13 cellular contexts compared by ENCODE assay signal in genomic region chr3:134918448-134918847, GRCh38.
DNase-seq lines count a peak whose midpoint lies in the region; ATAC-seq and FAIRE-seq lines count a peak whose summit lies in the region.
"Had no signal": no experiment of that assay in that cellular context is flagged by ENCODE, and none has a peak within 500 bp of the region (broad histone marks: within the 10 kb centered on the region; RNA-seq: fewer than 3 reads in every experiment).

No MANE protein-coding gene starts in this region.

- ATAC-seq in GM18499 (IDR thresholded peaks at IDR 0.05; ENCODE audit: insufficient read depth, unreplicated experiment) (peak; percentile 95), GM19452 (IDR thresholded peaks at IDR 0.05; ENCODE audit: unreplicated experiment) (peak; percentile 82), HG02885 (IDR thresholded peaks at IDR 0.05; ENCODE audit: poor library complexity, unreplicated experiment) (peak; percentile 94), HG03575 (IDR thresholded peaks at IDR 0.05; ENCODE audit: extremely low read depth, insufficient number of reproducible peaks, low FRiP score, unreplicated experiment) (peak; percentile 93)

- no peak for DNase-seq in NCI-H1048 (lab: John Stamatoyannopoulos, UW)
- no peak for DNase-seq in effector CD4-positive, alpha-beta T cell
- DNase-seq in RCC 7860 (ENCODE audit: low spot score), result no peak
- DNase-seq in glomerular visceral epithelial cell (ENCODE audit: extremely low spot score), result no peak
- DNase-seq: BE2C; erythroblast; NCI-H526 treated with DMSO at 0.1 percent for 48 hours; stimulated activated CD4-positive, alpha-beta T cell treated with anti-CD3 and anti-CD28 coated beads, Interleukin-4, amount 100 ng/mL, for 4 hours had no signal

- no peak for FAIRE-seq in RCC 7860 (lab: Jason Lieb, UNC)
- FAIRE-seq: astrocyte had no signal
